In the genomic region with DNA sequence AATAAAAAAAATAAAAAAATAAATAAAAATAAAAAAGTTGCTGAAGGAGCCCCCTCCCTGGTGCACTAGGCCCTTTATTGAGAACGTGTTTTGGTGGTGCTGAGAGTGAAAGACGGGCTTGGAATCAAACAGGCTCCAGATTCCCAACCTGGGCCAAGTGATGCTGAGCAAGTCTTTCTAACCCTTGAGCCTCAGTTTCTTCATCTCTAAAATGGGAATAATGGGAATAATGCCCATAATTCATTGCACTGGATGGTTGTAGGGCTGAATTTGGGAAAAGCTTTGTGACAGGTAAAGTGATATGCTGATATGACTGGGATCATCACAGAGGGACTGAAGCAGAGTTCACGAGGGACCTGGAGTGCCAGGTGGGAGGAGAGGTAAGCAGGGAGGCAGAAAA, we compare ENCODE assay signal across 20 cellular contexts.
DNase-seq lines count a peak whose midpoint lies in the region; ATAC-seq, FAIRE-seq and TF ChIP-seq lines count a peak whose summit lies in the region.
"Had no signal": no experiment of that assay in that cellular context is flagged by ENCODE, and none has a peak within 500 bp of the region (broad histone marks: within the 10 kb centered on the region; RNA-seq: fewer than 3 reads in every experiment).

No MANE protein-coding gene starts in this region.

- no TSS peak for BruUV-seq in K562 (replicated peaks; lab: Mats Ljungman, UMichigan)

- H3K4me1 ChIP-seq in BLaER1 (peaks cover 54% of the 10 kb centered on the region), K562 (replicated peaks in 1 of 2; ENCODE audit: control insufficient read depth in 2 of 2, insufficient read depth in 2 of 2, low read length in 2 of 2) (peaks cover 0 to 18% of the 10 kb centered on the region in 2 experiments; a peak in 4 of 5 replicates), H1 (replicated peaks in 1 of 4; ENCODE audit: control insufficient read depth in 3 of 4, insufficient read depth in 4 of 4, low read length in 3 of 4) (peaks cover 24 to 54% (median 34%) of the 10 kb centered on the region in 4 experiments), parathyroid adenoma (peaks cover 68% of the 10 kb centered on the region)
- H3K4me1 ChIP-seq: A549, Caco-2 had no signal

- H3K56ac ChIP-seq in H1 (replicated peaks; ENCODE audit: insufficient read length, low read depth, low read length) = no peak overlapping the region

- no peak overlapping the region for H3K4me3 ChIP-seq in BLaER1
- no peak overlapping the region for H3K4me3 ChIP-seq in K562
- no peak overlapping the region for H3K4me3 ChIP-seq in H1 (ENCODE audit: extremely low read depth in 1 of 4, insufficient read depth in 2 of 4, low read depth in 3 of 4, low read length in 4 of 4)
- H3K4me3 ChIP-seq in parathyroid adenoma (ENCODE audit: low read depth, low read length) = no peak overlapping the region
- H3K4me3 ChIP-seq: A549, GM23248 had no signal

- POLR2A ChIA-PET in K562 (lab: Yijun Ruan, JAX) = interaction anchor here (0.7 to 1.6 kb wide), 2 partner anchors 22 to 242 kb away, joined by 4 to 6 read pairs; no protein-coding TSS in a partner anchor
- POLR2A ChIA-PET in H1 (lab: Charles Lee; ENCODE audit: partially characterized antibody) = interaction anchor here (1.0 to 2.4 kb wide), 3 partner anchors 15 to 18 kb away, joined by 3 to 8 read pairs (median 4); no protein-coding TSS in a partner anchor

- no peak overlapping the region for H2BK15ac ChIP-seq in H1 (ENCODE audit: low read length)

- no peak overlapping the region for H3K27ac ChIP-seq in BLaER1
- no peak overlapping the region for H3K27ac ChIP-seq in K562 (ENCODE audit: extremely low read depth, low read depth, low read length)
- H3K27ac ChIP-seq in H1 (ENCODE audit: low read depth, low read length) = no peak overlapping the region
- H3K27ac ChIP-seq in parathyroid adenoma = peak overlapping the region; percentile 50
- H3K27ac ChIP-seq: A549, C4-2B, GM23248 had no signal

- in situ Hi-C loops in K562 (cut with MboI) = no loop called here

- no peak overlapping the region for H4K8ac ChIP-seq in H1 (ENCODE audit: extremely low read depth, insufficient read depth, low read length)

- H2BK12ac ChIP-seq in H1 (ENCODE audit: low read depth, low read length) = no peak overlapping the region

- no peaks in the 10 kb centered on the region for H3K27me3 ChIP-seq in BLaER1
- peaks cover 0 to 16% of the 10 kb centered on the region in 2 experiments; a peak in 2 of 5 replicates for H3K27me3 ChIP-seq in K562 (ENCODE audit: control insufficient read depth in 2 of 2, insufficient read depth in 2 of 2, low read length in 2 of 2)
- H3K27me3 ChIP-seq in H1 (replicated peaks in 1 of 4; ENCODE audit: control insufficient read depth in 3 of 4, extremely low read depth in 1 of 4, insufficient read depth in 3 of 4, low read length in 3 of 4) = no peaks in the 10 kb centered on the region; a peak in 2 of 7 replicates
- H3K27me3 ChIP-seq in parathyroid adenoma (ENCODE audit: control insufficient read depth, insufficient read depth, low read length) = no peaks in the 10 kb centered on the region

- TF ChIP-seq POLR2A in K562 (conservative IDR thresholded peaks at IDR 0.05) (no peak), H1 (IDR thresholded peaks at IDR 0.05; ENCODE audit: control extremely low read depth in 1 of 2, low read depth in 2 of 2, low read length in 2 of 2) (no peak)

- H2BK20ac ChIP-seq in H1 (ENCODE audit: low read length) = 0 out of 2 replicates have a peak overlapping the region, but pooled peaks have one; percentile 9

- TF ChIP-seq RAD21 in K562 (CRISPR knock-in tag; conservative IDR thresholded peaks at IDR 0.05 in 1 of 2, IDR thresholded peaks at IDR 0.05 in 1 of 2) = no peak
- TF ChIP-seq RAD21 in H1 (IDR thresholded peaks at IDR 0.05 in 1 of 2, conservative IDR thresholded peaks at IDR 0.05 in 1 of 2; ENCODE audit: low read depth in 2 of 2, low read length in 2 of 2) = no peak

- no peak for TF ChIP-seq CTCF in K562 (IDR thresholded peaks at IDR 0.05 in 2 of 3, conservative IDR thresholded peaks at IDR 0.05 in 1 of 3; ENCODE audit: insufficient read depth in 2 of 3, low read depth in 1 of 3, low read length in 3 of 3)
- TF ChIP-seq CTCF in H1 (IDR thresholded peaks at IDR 0.05; ENCODE audit: control extremely low read depth in 1 of 3, insufficient read depth in 1 of 3, low read depth in 1 of 3, low read length in 3 of 3) = no peak
- no peak for TF ChIP-seq CTCF in parathyroid adenoma (IDR thresholded peaks at IDR 0.05)

- no peak overlapping the region for H3K9ac ChIP-seq in BLaER1
- no peak overlapping the region for H3K9ac ChIP-seq in K562 (ENCODE audit: insufficient read depth in 1 of 2, low read depth in 2 of 2, low read length in 2 of 2)
- no peak overlapping the region for H3K9ac ChIP-seq in H1 (replicated peaks in 1 of 4; ENCODE audit: extremely low read depth in 1 of 4, low read depth in 3 of 4, low read length in 3 of 4)
- no peak overlapping the region for H3K9ac ChIP-seq in parathyroid adenoma
- H3K9ac ChIP-seq: GM23248 had no signal

- H3K4ac ChIP-seq in H1 (replicated peaks; ENCODE audit: insufficient read length, low read depth, low read length) = no peak overlapping the region

- H3K14ac ChIP-seq in H1 (ENCODE audit: insufficient read length) = no peak overlapping the region

- H3K23me2 ChIP-seq in H1 (ENCODE audit: low read depth, low read length) = no peaks in the 10 kb centered on the region

- H2BK5ac ChIP-seq in H1 (ENCODE audit: low read depth, low read length) = no peak overlapping the region

- H2AK5ac ChIP-seq in H1 (ENCODE audit: low read depth, low read length) = no peak overlapping the region

- H3K36me3 ChIP-seq in BLaER1 (peaks cover 51% of the 10 kb centered on the region), K562 (ENCODE audit: control insufficient read depth, insufficient read depth, low read length) (no peaks in the 10 kb centered on the region), H1 (ENCODE audit: control insufficient read depth in 2 of 4, insufficient read depth in 4 of 4, low read length in 3 of 4) (no peaks in the 10 kb centered on the region), parathyroid adenoma (ENCODE audit: control insufficient read depth, insufficient read depth, low read length) (no peaks in the 10 kb centered on the region)

- H2BK120ac ChIP-seq in H1 (replicated peaks; ENCODE audit: low read depth, low read length) = no peak overlapping the region

- H2AFZ ChIP-seq in K562 (ENCODE audit: low read depth, low read length) (no peak overlapping the region), H1 (ENCODE audit: low read length) (no peak overlapping the region), parathyroid adenoma (no peak overlapping the region)
- H2AFZ ChIP-seq: GM23248 had no signal

- no peaks in the 10 kb centered on the region for H3K9me3 ChIP-seq in BLaER1
- no peaks in the 10 kb centered on the region for H3K9me3 ChIP-seq in K562 (replicated peaks; ENCODE audit: control insufficient read depth, insufficient read depth, low read depth, low read length)
- no peaks in the 10 kb centered on the region for H3K9me3 ChIP-seq in H1 (ENCODE audit: insufficient read depth in 2 of 2, low read depth in 1 of 2, low read length in 1 of 2)
- H3K9me3 ChIP-seq in parathyroid adenoma (ENCODE audit: control insufficient read depth, low read length) = no peaks in the 10 kb centered on the region
- H3K9me3 ChIP-seq: A549, Caco-2 had no signal

- intact Hi-C loops in K562 (cut with micrococcal nuclease) = no loop called here

- H4K91ac ChIP-seq in H1 (replicated peaks; ENCODE audit: insufficient read length, low read length) = no peak overlapping the region

- TF ChIP-seq EP300 in K562 (IDR thresholded peaks at IDR 0.05; ENCODE audit: low read length) (no peak), H1 (IDR thresholded peaks at IDR 0.05; ENCODE audit: borderline replicate concordance in 1 of 2, low read depth in 2 of 2, low read length in 2 of 2) (no peak)

- H4K5ac ChIP-seq in H1 (ENCODE audit: insufficient read length, low read depth, low read length) = no peak overlapping the region

- WGBS in K562 (ENCODE audit: insufficient coverage, low coverage, missing lambda C conversion rate) = 65% methylated on average over 3 of the region's 3 CpGs
- WGBS in H1 (ENCODE audit: extremely low coverage in 1 of 2, insufficient coverage in 1 of 2, insufficient read length in 1 of 2, insufficient replicate concordance in 2 of 2, low coverage in 1 of 2, low lambda C conversion rate in 2 of 2, missing lambda C conversion rate in 1 of 2), 2 experiments = 91% methylated on average over 3 of the region's 3 CpGs; no CpG with 5 or more reads in 1 of the 2 experiments

- H3K79me1 ChIP-seq in H1 (ENCODE audit: low read depth, low read length) = no peaks in the 10 kb centered on the region

- H4K20me1 ChIP-seq in BLaER1 (peaks cover 88% of the 10 kb centered on the region), K562 (replicated peaks; ENCODE audit: control insufficient read depth, insufficient read depth, low read length) (no peaks in the 10 kb centered on the region), H1 (replicated peaks in 1 of 2; ENCODE audit: control insufficient read depth in 1 of 2, insufficient read depth in 2 of 2, low read length in 2 of 2) (peaks cover 0 to 2% of the 10 kb centered on the region in 2 experiments)

- CTCF ChIA-PET in K562 (lab: Yijun Ruan, JAX; ENCODE audit: low intra/inter-chr PET ratio) (no interaction called here), H1 (lab: Charles Lee; ENCODE audit: partially characterized antibody) (interaction anchor here (0.7 to 3.1 kb wide), 9 partner anchors 20 to 242 kb away, joined by 3 to 12 read pairs (median 5); no protein-coding TSS in a partner anchor)

- no peaks in the 10 kb centered on the region for H3K9me1 ChIP-seq in K562 (ENCODE audit: control insufficient read depth, insufficient read depth, low read length)

- no peak overlapping the region for H3K18ac ChIP-seq in H1 (ENCODE audit: extremely low read depth, low read length)

- no peaks in the 10 kb centered on the region for H3K79me2 ChIP-seq in K562 (ENCODE audit: control insufficient read depth, insufficient read depth, low read length)
- no peaks in the 10 kb centered on the region for H3K79me2 ChIP-seq in H1 (ENCODE audit: control insufficient read depth in 1 of 2, insufficient read depth in 2 of 2, low read length in 2 of 2)
- H3K79me2 ChIP-seq in parathyroid adenoma = no peaks in the 10 kb centered on the region

- ATAC-seq in K562 (no peak), HG02610 (IDR thresholded peaks at IDR 0.05; ENCODE audit: unreplicated experiment) (no peak)
- ATAC-seq: A549; CD8-positive, alpha-beta T cell; HCT116 had no signal

- no peak for FAIRE-seq in K562 (lab: Jason Lieb, UNC)
- FAIRE-seq in H1 (lab: Jason Lieb, UNC) = no peak
- FAIRE-seq: A549, G401.6, GM12892 had no signal

- H3K23ac ChIP-seq in H1 (ENCODE audit: insufficient read length) = no peak overlapping the region

- peak overlapping the region; percentile 32; the same call in 1 of the 2 replicates for H3K4me2 ChIP-seq in BLaER1
- H3K4me2 ChIP-seq in K562 (ENCODE audit: insufficient read depth, low read length) = no peak overlapping the region
- H3K4me2 ChIP-seq in H1 (ENCODE audit: insufficient read depth in 1 of 2, low read depth in 2 of 2, low read length in 2 of 2) = no peak overlapping the region
- H3K4me2 ChIP-seq in parathyroid adenoma (ENCODE audit: low read length) = peak overlapping the region; percentile 35
- H3K4me2 ChIP-seq: A549 had no signal

- DNase-seq in K562 (ENCODE audit: extremely low read depth in 1 of 4, low spot score in 3 of 4) = no peak
- DNase-seq in H1 (ENCODE audit: low read depth in 1 of 2, low spot score in 2 of 2) = no peak
- no peak for DNase-seq in dedifferentiated amniotic fluid mesenchymal stem cell (ENCODE audit: extremely low spot score)
- no peak for DNase-seq in NCI-H1417 (lab: John Stamatoyannopoulos, UW)
- DNase-seq: 8988T; ACHN; Caco-2; CD4-positive, CD25-positive, alpha-beta regulatory T cell; CD8-positive, alpha-beta T cell; DMS153; DND-41; GM23248 had no signal

Comparison
In these comparisons a context has a peak if more than half of its experiments do, and no peak if none do; other contexts are left out.
1. H3K4me2 ChIP-seq: peak in BLaER1 (single experiment) and parathyroid adenoma (single experiment); none in K562 (single experiment) and H1 (0 of 2).